In the genomic region with DNA sequence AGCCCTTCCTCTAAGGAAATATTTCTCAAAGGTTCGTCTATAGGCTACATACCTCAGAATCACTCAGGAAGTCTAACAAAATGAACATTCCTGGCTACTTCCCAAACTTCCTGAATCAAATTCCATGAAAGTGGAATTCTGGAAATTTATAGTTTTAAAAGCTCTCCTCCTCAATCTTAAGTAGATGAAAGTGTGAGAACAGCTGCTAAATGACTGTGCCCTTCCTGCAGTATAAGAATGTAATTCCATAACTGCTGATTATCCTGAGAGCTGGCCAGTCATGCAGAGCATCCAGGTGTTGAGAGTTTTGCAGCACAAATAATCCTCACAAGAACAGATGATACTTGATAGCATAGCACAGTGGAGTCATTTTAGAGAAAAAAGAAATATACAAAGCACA, we compare ENCODE assay signal across 20 cellular contexts.
"Had no signal": no experiment of that assay in that cellular context is flagged by ENCODE, and none has a peak within 500 bp of the region (broad histone marks: within the 10 kb centered on the region; RNA-seq: fewer than 3 reads in every experiment).

No MANE protein-coding gene starts in this region.

- ATAC-seq: activated naive CD4-positive, alpha-beta T cell treated with anti-CD3 and anti-CD28 coated beads, Interleukin-2, amount 50 U/mL, for 72 hours; gastrocnemius medialis; heart right ventricle; left colon; lower lobe of right lung; mucosa of descending colon; sciatic nerve; stimulated activated memory B cell treated with anti-CD40 and anti-IgM and Interleukin-4, amounts not matched to agents 10 μg/mL and 1 μg/mL and 100 μg/mL, for 72 hours; WTC11 had no signal

- H3K27ac Mint-ChIP-seq: activated naive CD4-positive, alpha-beta T cell treated with anti-CD3 and anti-CD28 coated beads, Interleukin-2, amount 50 U/mL, for 72 hours; stimulated activated memory B cell treated with anti-CD40 and anti-IgM and Interleukin-4, amounts not matched to agents 10 μg/mL and 1 μg/mL and 100 μg/mL, for 72 hours; WTC11 had no signal

- H3K9me3 Mint-ChIP-seq: neural crest cell; stimulated activated memory B cell treated with anti-CD40 and anti-IgM and Interleukin-4, amounts not matched to agents 10 μg/mL and 1 μg/mL and 100 μg/mL, for 72 hours; WTC11 had no signal

- H3K4me1 Mint-ChIP-seq: central memory CD8-positive, alpha-beta T cell; neural crest cell; stimulated activated memory B cell treated with anti-CD40 and anti-IgM and Interleukin-4, amounts not matched to agents 10 μg/mL and 1 μg/mL and 100 μg/mL, for 72 hours; WTC11 had no signal

- H3K27me3 Mint-ChIP-seq: central memory CD8-positive, alpha-beta T cell; stimulated activated memory B cell treated with anti-CD40 and anti-IgM and Interleukin-4, amounts not matched to agents 10 μg/mL and 1 μg/mL and 100 μg/mL, for 72 hours had no signal

- H3K4me3 Mint-ChIP-seq: central memory CD8-positive, alpha-beta T cell; neural crest cell; stimulated activated memory B cell treated with anti-CD40 and anti-IgM and Interleukin-4, amounts not matched to agents 10 μg/mL and 1 μg/mL and 100 μg/mL, for 72 hours; WTC11 had no signal

- H3K36me3 Mint-ChIP-seq: activated naive CD4-positive, alpha-beta T cell treated with anti-CD3 and anti-CD28 coated beads, Interleukin-2, amount 50 U/mL, for 72 hours; stimulated activated memory B cell treated with anti-CD40 and anti-IgM and Interleukin-4, amounts not matched to agents 10 μg/mL and 1 μg/mL and 100 μg/mL, for 72 hours; WTC11 had no signal

- DNase-seq: activated T-cell treated with anti-CD3 and anti-CD28 coated beads, Interleukin-2, amount 50 U/mL, for 1 hour; brain microvascular endothelial cell; esophagus squamous epithelium; gastrocnemius medialis; heart right ventricle; islet precursor cell; left colon; lower lobe of right lung; mesendoderm; mucosa of descending colon; small intestine; stomach; T-helper 9 cell; transverse colon had no signal
